ENCODE assay signal across 33 cellular contexts in genomic region chr7:75823198-75823910, GRCh38. TPM values are rescaled to one million over a fixed set of nuclear protein-coding genes. Genes with fewer than 3 reads are reported as not detected.
DNase-seq lines count a peak whose midpoint lies in the region; ATAC-seq and TF ChIP-seq lines count a peak whose summit lies in the region.
"Had no signal": no experiment of that assay in that cellular context is flagged by ENCODE, and none has a peak within 500 bp of the region (broad histone marks: within the 10 kb centered on the region; RNA-seq: fewer than 3 reads in every experiment).

No MANE protein-coding gene starts in this region.

- H3K27ac ChIP-seq in Panc1 (ENCODE audit: low read length): no peak overlapping the region
- H3K27ac ChIP-seq: ascending aorta, esophagus muscularis mucosa, foreskin keratinocyte, heart right ventricle, lower lobe of right lung, SK-N-MC had no signal

- TF ChIP-seq CTCF in Panc1 (IDR thresholded peaks at IDR 0.05) (no peak), mucosa of descending colon (IDR thresholded peaks at IDR 0.05) (no peak)

- no peak for DNase-seq in stimulated activated naive CD8-positive, alpha-beta T cell treated with anti-CD3 and anti-CD28 coated beads, Interleukin-15, Interleukin-2, amounts not matched to agents 100 U/mL and 50 U/mL, for 24 hours
- DNase-seq in Panc1 (ENCODE audit: low read depth, low spot score) (no peak), mucosa of descending colon (peak in 2 of 3 donors; percentile 19 to 34), dedifferentiated amniotic fluid mesenchymal stem cell (ENCODE audit: extremely low spot score) (no peak), cortex of kidney (lab: John Stamatoyannopoulos, UW) (no peak)
- no peak for DNase-seq in stimulated activated naive B cell treated with anti-CD40 and anti-IgM and Interleukin-4, amounts not matched to agents 10 μg/mL and 1 μg/mL and 100 μg/mL, for 72 hours
- DNase-seq: ACHN; activated CD4-positive, alpha-beta T cell treated with anti-CD3 and anti-CD28 coated beads, Interleukin-2, amount 10 ng/mL, durations not matched to agents 7 days and 5 days; activated gamma-delta T cell treated with Interleukin-2 at 50 U/mL for 16 hours; activated naive CD8-positive, alpha-beta T cell treated with anti-CD3 and anti-CD28 coated beads, Interleukin-2, amount 10 ng/mL, durations not matched to agents 7 days and 5 days; activated T-cell treated with anti-CD3 and anti-CD28 coated beads, Interleukin-2, amount 50 U/mL, for 24 hours; BE2C; CD8-positive, alpha-beta T cell; DMS53; foreskin keratinocyte; heart right ventricle; lower lobe of right lung; natural killer cell; NCI-H1092; NCI-H1694; stimulated activated naive CD4-positive, alpha-beta T cell had no signal

- no peaks in the 10 kb centered on the region for H3K36me3 Mint-ChIP-seq in stimulated activated naive CD8-positive, alpha-beta T cell treated with anti-CD3 and anti-CD28 coated beads, Interleukin-15, Interleukin-2, amounts not matched to agents 100 ng/mL and 50 ng/mL, for 24 hours (ENCODE audit: low read depth)
- H3K36me3 Mint-ChIP-seq in stimulated activated naive B cell treated with anti-CD40 and anti-IgM and Interleukin-4, amounts not matched to agents 10 μg/mL and 1 μg/mL and 100 μg/mL, for 72 hours: no peaks in the 10 kb centered on the region
- H3K36me3 Mint-ChIP-seq: activated naive CD8-positive, alpha-beta T cell treated with anti-CD3 and anti-CD28 coated beads, Interleukin-2, amount 10 ng/mL, durations not matched to agents 7 days and 5 days; CD8-positive, alpha-beta T cell; natural killer cell; WTC11 had no signal

- H3K4me3 ChIP-seq in Panc1 (ENCODE audit: low read depth in 2 of 2, low read length in 2 of 2) (no peak overlapping the region), mucosa of descending colon (no peak overlapping the region)
- H3K4me3 ChIP-seq: ascending aorta, esophagus muscularis mucosa, heart right ventricle, lower lobe of right lung, SK-N-MC had no signal

- POLR2A ChIA-PET in Panc1 (lab: Charles Lee): no interaction called here

- H3K36me3 ChIP-seq in Panc1 (ENCODE audit: control insufficient read depth, insufficient read depth, low read length): no peaks in the 10 kb centered on the region
- no peaks in the 10 kb centered on the region for H3K36me3 ChIP-seq in mucosa of descending colon (ENCODE audit: low read depth)
- H3K36me3 ChIP-seq: ascending aorta, BE2C, esophagus muscularis mucosa, heart right ventricle, lower lobe of right lung had no signal

- H3K4me1 Mint-ChIP-seq in stimulated activated naive CD8-positive, alpha-beta T cell treated with anti-CD3 and anti-CD28 coated beads, Interleukin-15, Interleukin-2, amounts not matched to agents 100 ng/mL and 50 ng/mL, for 24 hours (ENCODE audit: low read depth): no peaks in the 10 kb centered on the region
- no peaks in the 10 kb centered on the region for H3K4me1 Mint-ChIP-seq in stimulated activated naive B cell treated with anti-CD40 and anti-IgM and Interleukin-4, amounts not matched to agents 10 μg/mL and 1 μg/mL and 100 μg/mL, for 72 hours
- H3K4me1 Mint-ChIP-seq: activated CD4-positive, alpha-beta T cell treated with anti-CD3 and anti-CD28 coated beads, Interleukin-2, amount 10 ng/mL, durations not matched to agents 7 days and 5 days; activated naive CD8-positive, alpha-beta T cell treated with anti-CD3 and anti-CD28 coated beads, Interleukin-2, amount 10 ng/mL, durations not matched to agents 7 days and 5 days; natural killer cell; WTC11 had no signal

- BruUV-seq in Panc1 (replicated peaks; lab: Mats Ljungman, UMichigan): no TSS peak

- H3K4me3 Mint-ChIP-seq in stimulated activated naive CD8-positive, alpha-beta T cell treated with anti-CD3 and anti-CD28 coated beads, Interleukin-15, Interleukin-2, amounts not matched to agents 100 ng/mL and 50 ng/mL, for 24 hours: no peak overlapping the region
- H3K4me3 Mint-ChIP-seq in stimulated activated naive B cell treated with anti-CD40 and anti-IgM and Interleukin-4, amounts not matched to agents 10 μg/mL and 1 μg/mL and 100 μg/mL, for 72 hours: no peak overlapping the region
- H3K4me3 Mint-ChIP-seq: activated CD4-positive, alpha-beta T cell treated with anti-CD3 and anti-CD28 coated beads, Interleukin-2, amount 10 ng/mL, durations not matched to agents 7 days and 5 days; activated naive CD8-positive, alpha-beta T cell treated with anti-CD3 and anti-CD28 coated beads, Interleukin-2, amount 10 ng/mL, durations not matched to agents 7 days and 5 days; activated T-cell treated with anti-CD3 and anti-CD28 coated beads, Interleukin-2, amount 50 U/mL, for 24 hours; CD8-positive, alpha-beta T cell; natural killer cell; WTC11 had no signal

- no peaks in the 10 kb centered on the region for H3K9me3 Mint-ChIP-seq in stimulated activated naive CD8-positive, alpha-beta T cell treated with anti-CD3 and anti-CD28 coated beads, Interleukin-15, Interleukin-2, amounts not matched to agents 100 ng/mL and 50 ng/mL, for 24 hours
- H3K9me3 Mint-ChIP-seq in stimulated activated naive B cell treated with anti-CD40 and anti-IgM and Interleukin-4, amounts not matched to agents 10 μg/mL and 1 μg/mL and 100 μg/mL, for 72 hours: peaks cover 0 to 5% of the 10 kb centered on the region in 2 donors
- H3K9me3 Mint-ChIP-seq: activated CD4-positive, alpha-beta T cell treated with anti-CD3 and anti-CD28 coated beads, Interleukin-2, amount 10 ng/mL, durations not matched to agents 7 days and 5 days; activated naive CD8-positive, alpha-beta T cell treated with anti-CD3 and anti-CD28 coated beads, Interleukin-2, amount 10 ng/mL, durations not matched to agents 7 days and 5 days; activated T-cell treated with anti-CD3 and anti-CD28 coated beads, Interleukin-2, amount 50 U/mL, for 24 hours; CD8-positive, alpha-beta T cell had no signal

- no peak for ATAC-seq in stimulated activated naive CD8-positive, alpha-beta T cell treated with anti-CD3 and anti-CD28 coated beads, Interleukin-15, Interleukin-2, amounts not matched to agents 100 U/mL and 50 U/mL, for 24 hours
- peak; percentile 73; the same call in 1 of the 2 replicates for ATAC-seq in Panc1
- peak; percentile 86 for ATAC-seq in mucosa of descending colon
- ATAC-seq in stimulated activated naive B cell treated with anti-CD40 and anti-IgM and Interleukin-4, amounts not matched to agents 10 μg/mL and 1 μg/mL and 100 μg/mL, for 72 hours (replicated peaks): no peak
- ATAC-seq: CD8-positive, alpha-beta T cell; foreskin keratinocyte; lower lobe of right lung; natural killer cell; WTC11 had no signal

- in situ Hi-C loops in Panc1 (cut with HindIII; ENCODE audit: low pct_unique_long_range_greater_than_20kb, low sequenced_read_pairs): no loop called here

- peak overlapping the region; percentile 45 for H3K27ac Mint-ChIP-seq in stimulated activated naive CD8-positive, alpha-beta T cell treated with anti-CD3 and anti-CD28 coated beads, Interleukin-15, Interleukin-2, amounts not matched to agents 100 ng/mL and 50 ng/mL, for 24 hours
- no peak overlapping the region for H3K27ac Mint-ChIP-seq in stimulated activated naive B cell treated with anti-CD40 and anti-IgM and Interleukin-4, amounts not matched to agents 10 μg/mL and 1 μg/mL and 100 μg/mL, for 72 hours
- H3K27ac Mint-ChIP-seq: activated CD4-positive, alpha-beta T cell treated with anti-CD3 and anti-CD28 coated beads, Interleukin-2, amount 10 ng/mL, durations not matched to agents 7 days and 5 days; activated naive CD8-positive, alpha-beta T cell treated with anti-CD3 and anti-CD28 coated beads, Interleukin-2, amount 10 ng/mL, durations not matched to agents 7 days and 5 days; activated T-cell treated with anti-CD3 and anti-CD28 coated beads, Interleukin-2, amount 50 U/mL, for 24 hours; CD8-positive, alpha-beta T cell; natural killer cell; WTC11 had no signal

- CTCF ChIA-PET in Panc1 (lab: Charles Lee): no interaction called here

- H3K27me3 Mint-ChIP-seq in stimulated activated naive CD8-positive, alpha-beta T cell treated with anti-CD3 and anti-CD28 coated beads, Interleukin-15, Interleukin-2, amounts not matched to agents 100 ng/mL and 50 ng/mL, for 24 hours: peaks cover 6% of the 10 kb centered on the region
- H3K27me3 Mint-ChIP-seq in stimulated activated naive B cell treated with anti-CD40 and anti-IgM and Interleukin-4, amounts not matched to agents 10 μg/mL and 1 μg/mL and 100 μg/mL, for 72 hours: peaks cover 11 to 28% of the 10 kb centered on the region in 2 donors
- H3K27me3 Mint-ChIP-seq: activated T-cell treated with anti-CD3 and anti-CD28 coated beads, Interleukin-2, amount 50 U/mL, for 24 hours had no signal

- intact Hi-C loops in Panc1 (cut with micrococcal nuclease; ENCODE audit: unreplicated experiment) (no loop called here), mucosa of descending colon (cut with DNase I, micrococcal nuclease) (no loop called here)

- H3K9me3 ChIP-seq in Panc1 (ENCODE audit: control insufficient read depth, insufficient read depth, low read depth, low read length): no peaks in the 10 kb centered on the region
- no peaks in the 10 kb centered on the region for H3K9me3 ChIP-seq in mucosa of descending colon
- H3K9me3 ChIP-seq: ascending aorta, BE2C, esophagus muscularis mucosa, heart right ventricle, lower lobe of right lung had no signal

- H3K4me1 ChIP-seq in Panc1 (ENCODE audit: control insufficient read depth, insufficient read depth, low read length): no peaks in the 10 kb centered on the region
- no peaks in the 10 kb centered on the region for H3K4me1 ChIP-seq in mucosa of descending colon (ENCODE audit: low read depth)
- H3K4me1 ChIP-seq: ascending aorta, BE2C, esophagus muscularis mucosa, foreskin keratinocyte, lower lobe of right lung had no signal

- no peaks in the 10 kb centered on the region for H3K27me3 ChIP-seq in Panc1 (ENCODE audit: control insufficient read depth, insufficient read depth, low read length)
- H3K27me3 ChIP-seq: ascending aorta, BE2C, foreskin keratinocyte, heart right ventricle had no signal

RNA-seq across cellular contexts. Expression of gene CCL24, which starts 9.7 kb away (rescaled TPM):
- total RNA-seq in Panc1 (2021; ENCODE audit: unreplicated experiment): not detected
- not detected for polyA plus RNA-seq in Panc1 (2012; ENCODE audit: insufficient read length)
- total RNA-seq in mucosa of descending colon: 10 to 100 TPM in 1 of 3 donors, 1 to 10 TPM in 2; 3.4 to 25.6 (median 6.9) TPM
- total RNA-seq: activated CD4-positive, alpha-beta T cell treated with anti-CD3 and anti-CD28 coated beads, Interleukin-2, amount 10 ng/mL, durations not matched to agents 7 days and 5 days; activated naive CD8-positive, alpha-beta T cell treated with anti-CD3 and anti-CD28 coated beads, Interleukin-2, amount 10 ng/mL, durations not matched to agents 7 days and 5 days; ascending aorta; cardiac septum; CD8-positive, alpha-beta T cell; dermis microvascular lymphatic vessel endothelial cell; foreskin keratinocyte; natural killer cell; NCI-H460; osteocyte; T-helper 1 cell treated with Interleukin-12 subunit alpha and Interleukin-12 subunit beta and Interleukin-4 antibody, amounts not matched to agents 30 ng/mL and 1 ng/mL, for 36 hours; temporal lobe; ureter; WTC11 had no signal
- polyA plus RNA-seq: foreskin keratinocyte had no signal

RNA-seq across cellular contexts. Expression of gene CCL26, which starts 51.3 kb away (rescaled TPM):
- total RNA-seq in Panc1 (2021; ENCODE audit: unreplicated experiment): not detected
- polyA plus RNA-seq in Panc1 (2012; ENCODE audit: insufficient read length): not detected
- 1 to 10 TPM in 1 of 3 donors, under 1 TPM in 1, not detected in 1; 0.84 to 1.1 TPM for total RNA-seq in mucosa of descending colon
- total RNA-seq: activated CD4-positive, alpha-beta T cell treated with anti-CD3 and anti-CD28 coated beads, Interleukin-2, amount 10 ng/mL, durations not matched to agents 7 days and 5 days; activated naive CD8-positive, alpha-beta T cell treated with anti-CD3 and anti-CD28 coated beads, Interleukin-2, amount 10 ng/mL, durations not matched to agents 7 days and 5 days; ascending aorta; CD8-positive, alpha-beta T cell; dermis microvascular lymphatic vessel endothelial cell; foreskin keratinocyte; lower lobe of right lung; natural killer cell; osteocyte; T-helper 1 cell treated with Interleukin-12 subunit alpha and Interleukin-12 subunit beta and Interleukin-4 antibody, amounts not matched to agents 30 ng/mL and 1 ng/mL, for 36 hours; temporal lobe had no signal
- polyA plus RNA-seq: foreskin keratinocyte had no signal

RNA-seq across cellular contexts. Expression of gene RHBDD2, which starts 55.5 kb away (rescaled TPM):
- 79.3 TPM for total RNA-seq in Panc1 (2021; ENCODE audit: unreplicated experiment)
- 135 TPM for polyA plus RNA-seq in Panc1 (2012; ENCODE audit: insufficient read length)
- total RNA-seq in mucosa of descending colon: 10 to 100 TPM; 43.9 to 50.5 (median 47.3) TPM

Comparison
In these comparisons a context has a peak if more than half of its experiments do, and no peak if none do; other contexts are left out.
1. ATAC-seq: peak in Panc1 (single experiment) and mucosa of descending colon (single experiment); none in stimulated activated naive CD8-positive, alpha-beta T cell treated with anti-CD3 and anti-CD28 coated beads, Interleukin-15, Interleukin-2, amounts not matched to agents 100 U/mL and 50 U/mL, for 24 hours (single experiment) and stimulated activated naive B cell treated with anti-CD40 and anti-IgM and Interleukin-4, amounts not matched to agents 10 μg/mL and 1 μg/mL and 100 μg/mL, for 72 hours (0 of 2).
2. DNase-seq: peak in mucosa of descending colon (2 of 3); none in stimulated activated naive CD8-positive, alpha-beta T cell treated with anti-CD3 and anti-CD28 coated beads, Interleukin-15, Interleukin-2, amounts not matched to agents 100 U/mL and 50 U/mL, for 24 hours (single experiment), Panc1 (single experiment), stimulated activated naive B cell treated with anti-CD40 and anti-IgM and Interleukin-4, amounts not matched to agents 10 μg/mL and 1 μg/mL and 100 μg/mL, for 72 hours (single experiment), dedifferentiated amniotic fluid mesenchymal stem cell (single experiment) and cortex of kidney (single experiment).